2 cellular contexts compared by ENCODE assay signal in the genomic region with DNA sequence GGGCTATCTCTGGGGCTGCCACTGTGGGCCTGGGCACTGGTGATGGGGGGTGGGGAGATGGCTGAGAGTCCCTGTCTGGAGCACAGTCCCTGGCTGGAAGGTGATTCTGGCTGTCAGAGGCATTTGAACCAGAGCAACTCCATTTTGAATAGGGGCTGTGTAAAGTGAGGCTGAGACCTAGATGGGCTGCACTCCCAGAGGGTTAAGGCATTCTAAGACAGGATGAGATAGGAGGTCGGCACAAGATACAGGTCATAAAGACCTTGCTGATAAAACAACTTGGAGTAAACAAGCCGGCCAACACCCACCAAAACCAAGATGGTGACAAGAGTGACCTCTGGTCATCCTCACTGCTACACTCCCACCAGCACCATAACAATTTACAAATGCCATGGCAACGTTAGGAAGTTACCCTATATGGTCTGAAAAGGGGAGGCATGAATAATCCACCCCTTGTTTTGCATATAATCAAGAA.
TF ChIP-seq lines count a peak whose summit lies in the region.

No MANE protein-coding gene starts in this region.

TF ChIP-seq in A549, 52 proteins besides CTCF, POLR2A, EP300 and RAD21:
- peak; percentile 65; the same call in 1 of the 2 replicates for TF ChIP-seq HEYL (CRISPR knock-in tag; IDR thresholded peaks at IDR 0.05)

TF ChIP-seq in H1, 55 proteins besides CTCF, POLR2A, EP300 and RAD21:
- peak; percentile 27; the same call in 1 of the 2 replicates for TF ChIP-seq SRF (IDR thresholded peaks at IDR 0.05; ENCODE audit: low read depth, low read length)
